Comparison of ENCODE assay signal across 8 cellular contexts in the genomic region with DNA sequence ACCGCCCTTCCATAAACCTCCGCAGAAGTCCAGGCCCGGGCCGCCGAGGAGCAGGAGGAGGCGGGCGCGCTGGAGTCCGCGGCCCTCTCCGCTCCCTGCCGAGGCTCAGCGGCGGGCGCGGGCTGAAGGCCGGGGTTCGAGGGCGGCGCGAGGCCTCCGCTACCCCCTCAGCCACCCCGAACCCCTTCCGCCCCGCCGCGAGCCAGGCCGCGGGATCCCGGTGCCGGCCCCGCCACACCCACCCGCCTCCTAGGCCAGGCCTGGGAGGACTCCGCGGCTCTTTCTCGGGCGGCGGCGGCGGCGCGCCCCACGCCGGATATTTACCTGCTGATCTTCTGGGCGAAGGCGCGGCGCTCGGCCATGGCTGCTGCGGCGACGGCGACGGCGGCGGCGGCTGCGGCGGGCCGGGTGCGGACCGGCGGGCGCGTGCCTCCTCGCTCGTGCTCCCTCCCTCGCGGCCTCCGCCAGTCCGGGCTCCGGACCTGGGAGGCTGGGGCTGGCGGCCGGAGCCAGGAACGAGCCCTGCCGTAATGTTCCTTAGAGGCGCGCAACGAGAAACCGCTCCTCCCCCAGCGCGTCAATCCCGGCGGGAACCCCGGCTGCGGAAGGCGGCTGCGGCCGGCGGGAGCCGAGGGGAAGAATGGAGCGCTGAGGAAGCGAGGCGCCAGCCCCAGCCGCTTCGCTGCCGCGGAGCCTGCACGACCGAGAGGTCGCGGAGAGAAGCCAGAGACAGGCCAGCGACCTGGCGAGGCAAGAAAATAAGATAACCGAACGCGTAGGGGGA. TPM values are rescaled to one million over a fixed set of nuclear protein-coding genes. Genes with fewer than 3 reads are reported as not detected.
DNase-seq lines count a peak whose midpoint lies in the region; ATAC-seq, FAIRE-seq and TF ChIP-seq lines count a peak whose summit lies in the region.

A gene with protein sequence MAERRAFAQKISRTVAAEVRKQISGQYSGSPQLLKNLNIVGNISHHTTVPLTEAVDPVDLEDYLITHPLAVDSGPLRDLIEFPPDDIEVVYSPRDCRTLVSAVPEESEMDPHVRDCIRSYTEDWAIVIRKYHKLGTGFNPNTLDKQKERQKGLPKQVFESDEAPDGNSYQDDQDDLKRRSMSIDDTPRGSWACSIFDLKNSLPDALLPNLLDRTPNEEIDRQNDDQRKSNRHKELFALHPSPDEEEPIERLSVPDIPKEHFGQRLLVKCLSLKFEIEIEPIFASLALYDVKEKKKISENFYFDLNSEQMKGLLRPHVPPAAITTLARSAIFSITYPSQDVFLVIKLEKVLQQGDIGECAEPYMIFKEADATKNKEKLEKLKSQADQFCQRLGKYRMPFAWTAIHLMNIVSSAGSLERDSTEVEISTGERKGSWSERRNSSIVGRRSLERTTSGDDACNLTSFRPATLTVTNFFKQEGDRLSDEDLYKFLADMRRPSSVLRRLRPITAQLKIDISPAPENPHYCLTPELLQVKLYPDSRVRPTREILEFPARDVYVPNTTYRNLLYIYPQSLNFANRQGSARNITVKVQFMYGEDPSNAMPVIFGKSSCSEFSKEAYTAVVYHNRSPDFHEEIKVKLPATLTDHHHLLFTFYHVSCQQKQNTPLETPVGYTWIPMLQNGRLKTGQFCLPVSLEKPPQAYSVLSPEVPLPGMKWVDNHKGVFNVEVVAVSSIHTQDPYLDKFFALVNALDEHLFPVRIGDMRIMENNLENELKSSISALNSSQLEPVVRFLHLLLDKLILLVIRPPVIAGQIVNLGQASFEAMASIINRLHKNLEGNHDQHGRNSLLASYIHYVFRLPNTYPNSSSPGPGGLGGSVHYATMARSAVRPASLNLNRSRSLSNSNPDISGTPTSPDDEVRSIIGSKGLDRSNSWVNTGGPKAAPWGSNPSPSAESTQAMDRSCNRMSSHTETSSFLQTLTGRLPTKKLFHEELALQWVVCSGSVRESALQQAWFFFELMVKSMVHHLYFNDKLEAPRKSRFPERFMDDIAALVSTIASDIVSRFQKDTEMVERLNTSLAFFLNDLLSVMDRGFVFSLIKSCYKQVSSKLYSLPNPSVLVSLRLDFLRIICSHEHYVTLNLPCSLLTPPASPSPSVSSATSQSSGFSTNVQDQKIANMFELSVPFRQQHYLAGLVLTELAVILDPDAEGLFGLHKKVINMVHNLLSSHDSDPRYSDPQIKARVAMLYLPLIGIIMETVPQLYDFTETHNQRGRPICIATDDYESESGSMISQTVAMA (N-terminal part only) (minus strand): TSS at position 484 of the 784 bp plus-strand sequence. CDS start 122 bp downstream, at position 362.

- ATAC-seq in GM18868 (IDR thresholded peaks at IDR 0.05; ENCODE audit: unreplicated experiment) (peak; percentile 83), HG03064 (IDR thresholded peaks at IDR 0.05; ENCODE audit: low read depth, unreplicated experiment) (peak; percentile 70)

- H3K4me1 ChIP-seq in kidney (ENCODE audit: control insufficient read depth in 1 of 2, insufficient read depth in 1 of 2, low read depth in 1 of 2, low read length in 2 of 2) = peaks cover 12 to 20% of the 10 kb centered on the region in 2 donors

- H3K27ac ChIP-seq in cingulate gyrus (ENCODE audit: low read depth, low read length) (peak within 1 kb of the TSS; percentile 65), kidney (ENCODE audit: low read depth in 2 of 2, low read length in 2 of 2) (peak within 1 kb of the TSS; percentile 65 to 75)

- TF ChIP-seq CTCF in AG09309 (IDR thresholded peaks at IDR 0.05; ENCODE audit: control insufficient read depth, insufficient read depth, low read depth, low read length, missing control alignments) (no peak), kidney (IDR thresholded peaks at IDR 0.05; ENCODE audit: borderline replicate concordance, extremely low read depth, insufficient read depth) (no peak)

- no peaks in the 10 kb centered on the region for H3K36me3 ChIP-seq in kidney (ENCODE audit: control insufficient read depth in 1 of 2, insufficient read depth in 2 of 2, low read length in 2 of 2)

- intact Hi-C loops in kidney (cut with DNase I) = no loop called here

- DNase-seq in AG09309 (ENCODE audit: low read depth) (no peak), NCI-H2196 treated with DMSO at 0.1 percent for 48 hours (lab: John Stamatoyannopoulos, UW; ENCODE audit: unreplicated experiment) (peak; percentile 59), kidney (peak; percentile 90)
- DNase-seq in activated CD4-positive, alpha-beta T cell treated with anti-CD3 and anti-CD28 coated beads for 24 hours (ENCODE audit: low read depth in 2 of 2) = peak; percentile 29 to 33
- DNase-seq in stimulated activated CD4-positive, alpha-beta T cell treated with anti-CD3 and anti-CD28 coated beads, Interleukin-12 subunit alpha, Interleukin-12 subunit beta, amount 100 ng/mL, for 48 hours (ENCODE audit: low read depth in 2 of 3, low spot score in 1 of 3) = peak in 2 of 3 donors; percentile 18 to 54

- H3K9ac ChIP-seq in kidney (ENCODE audit: low read length in 2 of 2) = peak within 1 kb of the TSS; percentile 43 to 73

- no peaks in the 10 kb centered on the region for H3K9me3 ChIP-seq in kidney (ENCODE audit: control insufficient read depth in 1 of 2, low read length in 2 of 2)

- no peak for FAIRE-seq in kidney (lab: Jason Lieb, UNC)

- H3K4me3 ChIP-seq in AG09309 (ENCODE audit: control insufficient read depth, low read depth, low read length) = peak within 1 kb of the TSS; percentile 88
- peak within 1 kb of the TSS; percentile 72 to 95 for H3K4me3 ChIP-seq in kidney (ENCODE audit: low read length in 2 of 2)

RNA-seq across cellular contexts. Expression of the gene that starts here (rescaled TPM):
- 34.0 TPM for total RNA-seq in kidney
- polyA plus RNA-seq in kidney (ENCODE audit: insufficient read depth, low read depth, low replicate concordance) = 11.0 TPM
